29 cellular contexts compared by ENCODE assay signal in the genomic region with DNA sequence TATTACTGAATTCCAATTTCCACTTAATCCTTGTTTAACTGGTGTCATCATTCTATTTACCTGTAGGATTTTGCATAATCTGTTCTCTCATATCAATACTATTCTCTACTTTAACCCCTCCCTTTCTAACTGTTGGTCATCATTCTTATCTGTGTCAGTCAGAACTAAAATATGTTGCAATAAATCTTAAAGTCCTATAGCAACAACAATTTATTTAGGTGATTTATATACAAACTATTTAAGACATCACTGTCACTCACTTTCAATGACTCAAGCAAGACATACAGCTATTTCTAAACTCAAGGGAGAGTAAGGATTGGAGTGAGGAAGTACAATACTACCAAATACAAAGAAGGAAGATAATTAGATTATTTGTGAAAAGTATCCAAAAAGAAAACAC.
"Had no signal": no experiment of that assay in that cellular context is flagged by ENCODE, and none has a peak within 500 bp of the region (broad histone marks: within the 10 kb centered on the region; RNA-seq: fewer than 3 reads in every experiment).

No MANE protein-coding gene starts in this region.

- H3K27ac ChIP-seq: Peyer's patch had no signal

- FAIRE-seq: astrocyte, colon had no signal

- H3K36me3 ChIP-seq: Peyer's patch had no signal

- H3K27me3 ChIP-seq: Peyer's patch had no signal

- DNase-seq: activated CD4-positive, alpha-beta T cell treated with anti-CD3 and anti-CD28 coated beads for 48 hours; activated CD4-positive, alpha-beta T cell treated with anti-CD3 and anti-CD28 coated beads, Interleukin-2, amount 50 U/mL, for 4 hours; activated CD4-positive, CD25-positive, alpha-beta regulatory T cell treated with anti-CD3 and anti-CD28 coated beads, Interleukin-2, amount 50 U/mL, for 72 hours; activated CD8-positive, alpha-beta T cell treated with anti-CD3 and anti-CD28 coated beads, Interleukin-2, amount 10 ng/mL, durations not matched to agents 7 days and 5 days; activated effector memory CD4-positive, alpha-beta T cell treated with anti-CD3 and anti-CD28 coated beads, Interleukin-2, amount 50 U/mL, for 16 hours; activated naive CD4-positive, alpha-beta T cell treated with Interleukin-2 at 50 U/mL for 16 hours; activated naive CD8-positive, alpha-beta T cell treated with anti-CD3 and anti-CD28 coated beads, Interleukin-2, amount 50 U/mL, for 24 hours; activated T-cell treated with anti-CD3 and anti-CD28 coated beads, Interleukin-2, amount 50 U/mL, for 24 hours; amygdala; cerebellar nuclear complex; MV-4-11; NCI-H1092 treated with DMSO at 0.1 percent for 48 hours; NCI-H1417 treated with DMSO at 0.1 percent for 48 hours; NCI-H1694; NCI-H2029; NCI-H2107; NCI-H2171 treated with DMSO at 0.1 percent for 48 hours; NCI-H345; NCI-H510A; NCI-H526 treated with DMSO at 0.1 percent for 48 hours; NCI-H82; Peyer's patch; SIG-M5; T-helper 17 cell; T-helper 9 cell had no signal

- H3K4me1 ChIP-seq: Peyer's patch had no signal

- ATAC-seq: activated CD8-positive, alpha-beta T cell treated with anti-CD3 and anti-CD28 coated beads, Interleukin-2, amount 10 ng/mL, durations not matched to agents 7 days and 5 days; activated naive CD4-positive, alpha-beta T cell treated with anti-CD3 and anti-CD28 coated beads, Interleukin-2, amount 50 U/mL, for 72 hours; activated naive CD8-positive, alpha-beta T cell treated with anti-CD3 and anti-CD28 coated beads, Interleukin-2, amount 50 U/mL, for 24 hours; T-helper 17 cell; WTC11 had no signal

- H3K9me3 ChIP-seq: Peyer's patch had no signal

- H3K4me3 ChIP-seq: Peyer's patch had no signal
